In the genomic region with DNA sequence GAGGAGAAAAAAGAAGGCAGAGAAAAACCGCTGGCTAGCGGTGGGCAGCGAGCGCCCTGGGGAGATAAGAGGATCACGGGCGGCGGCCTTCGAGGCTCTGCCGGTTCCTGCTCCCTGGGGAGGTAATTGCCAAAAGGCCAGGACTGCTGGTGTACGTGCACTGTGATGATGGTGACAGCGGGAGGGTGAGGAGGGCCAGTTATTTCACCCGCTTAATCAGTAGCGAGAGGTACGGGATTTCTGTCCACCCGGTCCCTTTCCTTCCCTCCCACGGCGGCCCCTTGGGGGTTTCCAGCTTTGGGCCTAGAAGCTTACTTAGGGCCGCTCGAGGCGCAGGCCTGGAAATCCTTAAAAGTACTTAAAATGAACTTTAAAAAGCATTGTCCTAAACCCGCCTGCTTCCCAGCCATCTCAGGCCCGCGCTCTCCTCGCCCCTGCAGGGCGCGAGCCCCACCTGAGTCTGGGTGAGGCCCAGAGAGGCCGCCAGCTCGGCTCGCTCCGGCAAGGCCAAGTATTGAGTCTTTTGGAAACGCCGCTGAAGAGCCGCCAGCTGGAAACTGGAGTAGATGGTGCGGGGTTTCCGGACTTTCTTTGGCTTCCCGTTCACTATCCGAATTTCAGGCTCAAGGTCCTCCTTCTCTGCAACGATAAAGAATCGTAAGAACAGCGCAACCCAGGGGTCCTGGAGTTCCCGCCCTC, we compare ENCODE assay signal across 8 cellular contexts. TPM values are rescaled to one million over a fixed set of nuclear protein-coding genes. Genes with fewer than 3 reads are reported as not detected.
DNase-seq lines count a peak whose midpoint lies in the region; ATAC-seq and TF ChIP-seq lines count a peak whose summit lies in the region.

No MANE protein-coding gene starts in this region.

- H3K79me2 ChIP-seq in HCT116 (ENCODE audit: insufficient read depth, low read length): no peaks in the 10 kb centered on the region

- RAD21 ChIA-PET in HCT116 (lab: Charles Lee; ENCODE audit: low non-redundant PET in 1 of 2, low total read pairs in 2 of 2, uncharacterized antibody in 2 of 2, unreplicated experiment in 2 of 2): no interaction called here

- TF ChIP-seq POLR2A in HCT116 (IDR thresholded peaks at IDR 0.05; ENCODE audit: borderline replicate concordance, extremely low read depth, insufficient read depth, insufficient read length): no peak

- no peak overlapping the region for H3K27ac ChIP-seq in CD8-positive, alpha-beta memory T cell (ENCODE audit: low read depth, low read length)
- H3K27ac ChIP-seq in HCT116 (ENCODE audit: low read depth, low read length): no peak overlapping the region
- no peak overlapping the region for H3K27ac ChIP-seq in naive thymus-derived CD4-positive, alpha-beta T cell (ENCODE audit: low read depth, low read length)

- no peaks in the 10 kb centered on the region for H3K9me3 ChIP-seq in CD8-positive, alpha-beta memory T cell (ENCODE audit: low read length)
- no peaks in the 10 kb centered on the region for H3K9me3 ChIP-seq in HCT116 (ENCODE audit: control insufficient read depth in 1 of 2, insufficient read depth in 1 of 2, low read depth in 1 of 2, low read length in 2 of 2)
- H3K9me3 ChIP-seq in naive thymus-derived CD4-positive, alpha-beta T cell (ENCODE audit: control insufficient read depth in 2 of 3, low read length in 3 of 3): no peaks in the 10 kb centered on the region

- BruUV-seq in HCT116 (replicated peaks; lab: Mats Ljungman, UMichigan): no TSS peak

- CTCF ChIA-PET in CD8-positive, alpha-beta memory T cell (lab: Charles Lee): interaction anchor here (0.9 to 2.1 kb wide), 5 partner anchors 10 to 361 kb away, joined by 3 to 11 read pairs (median 6); no protein-coding TSS in a partner anchor
- CTCF ChIA-PET in HCT116 (lab: Charles Lee): interaction anchor here (2.0 kb wide), 1 partner anchor 395 kb away, joined by 6 read pairs; no protein-coding TSS in a partner anchor
- CTCF ChIA-PET in naive thymus-derived CD4-positive, alpha-beta T cell (lab: Charles Lee): interaction anchor here (2.0 kb wide), 1 partner anchor 15 kb away, joined by 5 read pairs; no protein-coding TSS in a partner anchor

- ATAC-seq in HCT116: no peak
- no peak for ATAC-seq in naive thymus-derived CD4-positive, alpha-beta T cell
- ATAC-seq in HG03521 (IDR thresholded peaks at IDR 0.05; ENCODE audit: unreplicated experiment): no peak

- H3K4me2 ChIP-seq in HCT116 (ENCODE audit: low read length): peak overlapping the region; percentile 86

- H3K27me3 ChIP-seq in CD8-positive, alpha-beta memory T cell (ENCODE audit: insufficient read depth, low read length, poor library complexity, severe bottlenecking): peaks cover 97% of the 10 kb centered on the region
- H3K27me3 ChIP-seq in HCT116 (ENCODE audit: insufficient read depth, low read length): no peaks in the 10 kb centered on the region
- peaks cover 54 to 85% of the 10 kb centered on the region in 2 donors for H3K27me3 ChIP-seq in naive thymus-derived CD4-positive, alpha-beta T cell (ENCODE audit: control insufficient read depth in 2 of 2, insufficient read depth in 2 of 2, low read length in 2 of 2)

- peaks cover 0 to 2% (median 0%) of the 10 kb centered on the region in 3 donors for H3K36me3 Mint-ChIP-seq in CD8-positive, alpha-beta memory T cell
- no peaks in the 10 kb centered on the region for H3K36me3 Mint-ChIP-seq in activated naive CD8-positive, alpha-beta T cell
- H3K36me3 Mint-ChIP-seq in naive thymus-derived CD4-positive, alpha-beta T cell: peaks cover 0 to 6% (median 4%) of the 10 kb centered on the region in 5 donors

- H3K9ac ChIP-seq in HCT116 (ENCODE audit: low read length): no peak overlapping the region

- peak in 1 of 5 donors; percentile 14 for DNase-seq in CD8-positive, alpha-beta memory T cell
- no peak for DNase-seq in HCT116 (ENCODE audit: low read depth, low spot score)
- DNase-seq in naive thymus-derived CD4-positive, alpha-beta T cell: peak in 5 of 9 donors; percentile 26 to 46 (median 34)
- DNase-seq in GF-D8 (lab: John Stamatoyannopoulos, UW): no peak
- no peak for DNase-seq in NCI-H2171 treated with DMSO at 0.1 percent for 48 hours (lab: John Stamatoyannopoulos, UW)
- DNase-seq in NCI-H446 treated with DMSO at 0.1 percent for 48 hours (lab: John Stamatoyannopoulos, UW): no peak

- H2AFZ ChIP-seq in HCT116 (ENCODE audit: low read depth, low read length, poor library complexity, severe bottlenecking): no peak overlapping the region

- H3K4me3 Mint-ChIP-seq in CD8-positive, alpha-beta memory T cell: peak overlapping the region; percentile 80 to 93 (median 85)
- peak overlapping the region; percentile 83 for H3K4me3 Mint-ChIP-seq in activated naive CD8-positive, alpha-beta T cell
- peak overlapping the region; percentile 63 to 88 (median 82) for H3K4me3 Mint-ChIP-seq in naive thymus-derived CD4-positive, alpha-beta T cell

- TF ChIP-seq CTCF in HCT116 (IDR thresholded peaks at IDR 0.05 in 2 of 3, conservative IDR thresholded peaks at IDR 0.05 in 1 of 3; ENCODE audit: borderline replicate concordance in 1 of 3, insufficient read depth in 1 of 3, low read depth in 2 of 3, low read length in 2 of 3): no peak

- H3K36me3 ChIP-seq in CD8-positive, alpha-beta memory T cell (ENCODE audit: insufficient read depth, low read length): no peaks in the 10 kb centered on the region
- H3K36me3 ChIP-seq in HCT116 (ENCODE audit: control insufficient read depth in 1 of 2, insufficient read depth in 2 of 2, low read length in 2 of 2): no peaks in the 10 kb centered on the region
- no peaks in the 10 kb centered on the region for H3K36me3 ChIP-seq in naive thymus-derived CD4-positive, alpha-beta T cell (ENCODE audit: control insufficient read depth in 2 of 3, insufficient read depth in 3 of 3, low read length in 3 of 3)

- TF ChIP-seq RAD21 in HCT116 (IDR thresholded peaks at IDR 0.05; ENCODE audit: low read depth): no peak

- H3K4me1 ChIP-seq in CD8-positive, alpha-beta memory T cell (ENCODE audit: insufficient read depth, low read length): peaks cover 70% of the 10 kb centered on the region
- H3K4me1 ChIP-seq in HCT116 (ENCODE audit: control insufficient read depth in 1 of 2, insufficient read depth in 2 of 2, low read length in 2 of 2): peaks cover 46 to 70% of the 10 kb centered on the region in 2 experiments
- peaks cover 44 to 66% of the 10 kb centered on the region in 2 donors for H3K4me1 ChIP-seq in naive thymus-derived CD4-positive, alpha-beta T cell (ENCODE audit: control insufficient read depth in 2 of 2, insufficient read depth in 2 of 2, low read length in 2 of 2)

- no peaks in the 10 kb centered on the region for H4K20me1 ChIP-seq in HCT116 (ENCODE audit: insufficient read depth)

- H3K27me3 Mint-ChIP-seq in CD8-positive, alpha-beta memory T cell: peaks cover 76 to 82% of the 10 kb centered on the region in 2 donors
- peaks cover 41% of the 10 kb centered on the region for H3K27me3 Mint-ChIP-seq in activated naive CD8-positive, alpha-beta T cell
- H3K27me3 Mint-ChIP-seq in naive thymus-derived CD4-positive, alpha-beta T cell: peaks cover 67 to 90% (median 70%) of the 10 kb centered on the region in 5 donors

- peaks cover 48 to 72% (median 60%) of the 10 kb centered on the region in 3 donors for H3K4me1 Mint-ChIP-seq in CD8-positive, alpha-beta memory T cell
- peaks cover 57% of the 10 kb centered on the region for H3K4me1 Mint-ChIP-seq in activated naive CD8-positive, alpha-beta T cell (ENCODE audit: low read depth)
- H3K4me1 Mint-ChIP-seq in naive thymus-derived CD4-positive, alpha-beta T cell: peaks cover 26 to 67% (median 50%) of the 10 kb centered on the region in 7 donors

- intact Hi-C loops in HCT116 (cut with micrococcal nuclease): loop anchor here (5.0 kb wide), 1 partner anchor 361 kb away; no protein-coding TSS in a partner anchor
- intact Hi-C loops in naive thymus-derived CD4-positive, alpha-beta T cell (cut with micrococcal nuclease): loop anchor here (5.0 to 10.0 kb wide), 10 partner anchors 159 to 1864 kb away; partner anchors contain the start of genes DYNC1I2 (in 1 of the 2), HAT1 (in 1 of the 2), PDK1 (in 1 of the 2) and SLC25A12 (in 1 of the 2)

- POLR2A ChIA-PET in CD8-positive, alpha-beta memory T cell (lab: Charles Lee): interaction anchor here (0.6 kb wide), 1 partner anchor 13 kb away, joined by 3 read pairs; no protein-coding TSS in a partner anchor
- POLR2A ChIA-PET in HCT116 (lab: Charles Lee): no interaction called here
- POLR2A ChIA-PET in naive thymus-derived CD4-positive, alpha-beta T cell (lab: Charles Lee): interaction anchor here (1.3 to 1.5 kb wide), 3 partner anchors 10 to 18 kb away, joined by 6 to 12 read pairs (median 6); no protein-coding TSS in a partner anchor

- peak overlapping the region in 3 of 8 donors; percentile 58 to 72 (median 66) for H3K27ac Mint-ChIP-seq in CD8-positive, alpha-beta memory T cell
- peak overlapping the region; percentile 23 for H3K27ac Mint-ChIP-seq in activated naive CD8-positive, alpha-beta T cell
- peak overlapping the region in 6 of 9 donors; percentile 16 to 83 (median 72) for H3K27ac Mint-ChIP-seq in naive thymus-derived CD4-positive, alpha-beta T cell

- no peak overlapping the region for H3K4me3 ChIP-seq in CD8-positive, alpha-beta memory T cell (ENCODE audit: low read length)
- peak overlapping the region in 1 of 2 experiments; percentile 60; a peak in 1 of 4 replicates for H3K4me3 ChIP-seq in HCT116 (replicated peaks in 1 of 2; ENCODE audit: low read depth in 1 of 2, low read length in 2 of 2)
- H3K4me3 ChIP-seq in naive thymus-derived CD4-positive, alpha-beta T cell (ENCODE audit: low read length): no peak overlapping the region

- H3K9me3 Mint-ChIP-seq in CD8-positive, alpha-beta memory T cell: peaks cover 0 to 15% (median 4%) of the 10 kb centered on the region in 5 donors
- no peaks in the 10 kb centered on the region for H3K9me3 Mint-ChIP-seq in activated naive CD8-positive, alpha-beta T cell (ENCODE audit: low read depth)
- H3K9me3 Mint-ChIP-seq in naive thymus-derived CD4-positive, alpha-beta T cell: peaks cover 0 to 15% (median 5%) of the 10 kb centered on the region in 11 donors

- H3K9me2 ChIP-seq in HCT116 (ENCODE audit: insufficient read depth): no peaks in the 10 kb centered on the region

TF ChIP-seq in HCT116, 20 proteins besides CTCF, POLR2A, EP300 and RAD21 (continues in another document):
- no peak for TF ChIP-seq ZNF274 (IDR thresholded peaks at IDR 0.05; ENCODE audit: low read depth, low read length)
- TF ChIP-seq ZFX (IDR thresholded peaks at IDR 0.05): no peak
- no peak for TF ChIP-seq EZH2phosphoT487 (IDR thresholded peaks at IDR 0.05; ENCODE audit: borderline replicate concordance)
- no peak for TF ChIP-seq CBX3 (IDR thresholded peaks at IDR 0.05; ENCODE audit: low read depth)
- TF ChIP-seq JUND (IDR thresholded peaks at IDR 0.05): no peak

RNA-seq across cellular contexts. Expression of gene DLX2, which starts 1.5 kb away (rescaled TPM):
- total RNA-seq in CD8-positive, alpha-beta memory T cell: under 1 TPM in 1 of 2 experiments, not detected in 1; 0.16 TPM
- not detected for polyA plus RNA-seq in CD8-positive, alpha-beta memory T cell
- total RNA-seq in HCT116 (2021; ENCODE audit: unreplicated experiment): 3.7 TPM
- 0.61 and 0.94 TPM in 2 replicates for polyA plus RNA-seq in HCT116 (2012)
- total RNA-seq in naive thymus-derived CD4-positive, alpha-beta T cell: under 1 TPM in 2 of 5 experiments, not detected in 3; 0.16 to 0.34 TPM
- not detected for polyA plus RNA-seq in naive thymus-derived CD4-positive, alpha-beta T cell

RNA-seq across cellular contexts. Expression of gene DLX1, which starts 15.8 kb away (rescaled TPM):
- not detected for total RNA-seq in CD8-positive, alpha-beta memory T cell
- not detected for polyA plus RNA-seq in CD8-positive, alpha-beta memory T cell
- total RNA-seq in HCT116 (2021; ENCODE audit: unreplicated experiment): 2.0 TPM
- polyA plus RNA-seq in HCT116 (2012): 0.26 and 0.70 TPM in 2 replicates
- not detected for total RNA-seq in naive thymus-derived CD4-positive, alpha-beta T cell
- not detected for polyA plus RNA-seq in naive thymus-derived CD4-positive, alpha-beta T cell

Comparison
In these comparisons a context has a peak if more than half of its experiments do, and no peak if none do; other contexts are left out.
1. DNase-seq: peak in naive thymus-derived CD4-positive, alpha-beta T cell (5 of 9); none in HCT116 (single experiment), GF-D8 (single experiment), NCI-H2171 treated with DMSO at 0.1 percent for 48 hours (single experiment) and NCI-H446 treated with DMSO at 0.1 percent for 48 hours (single experiment).
2. Peak in every context shown above with its lines, with median percentiles within 50 percentile points of each other: H3K4me3 Mint-ChIP-seq.